ENCODE assay signal across 9 cellular contexts in genomic region chr14:23154876-23155587, GRCh38. TPM values are rescaled to one million over a fixed set of nuclear protein-coding genes. Genes with fewer than 3 reads are reported as not detected.
DNase-seq lines count a peak whose midpoint lies in the region; ATAC-seq and TF ChIP-seq lines count a peak whose summit lies in the region.
"Had no signal": no experiment of that assay in that cellular context is flagged by ENCODE, and none has a peak within 500 bp of the region (broad histone marks: within the 10 kb centered on the region; RNA-seq: fewer than 3 reads in every experiment).

No MANE protein-coding gene starts in this region.

- H3K4me1 Mint-ChIP-seq in dendritic cell treated with granulocyte-macrophage colony-stimulating factor and Interleukin-4, amounts not matched to agents 40 ng/mL and 50 ng/mL, for 4 days (ENCODE audit: low read depth) = peaks cover 78% of the 10 kb centered on the region

- H3K36me3 ChIP-seq in MG63 = no peaks in the 10 kb centered on the region
- H3K36me3 ChIP-seq in thoracic aorta = no peaks in the 10 kb centered on the region

- TF ChIP-seq CTCF in lower leg skin (IDR thresholded peaks at IDR 0.05) (no peak), thoracic aorta (IDR thresholded peaks at IDR 0.05) (no peak)

- no peak for TF ChIP-seq POLR2A in lower leg skin (IDR thresholded peaks at IDR 0.05)

- no peaks in the 10 kb centered on the region for H3K27me3 Mint-ChIP-seq in dendritic cell treated with granulocyte-macrophage colony-stimulating factor and Interleukin-4, amounts not matched to agents 40 ng/mL and 50 ng/mL, for 4 days

- peaks cover 17 to 45% of the 10 kb centered on the region in 2 donors for H3K4me1 ChIP-seq in thoracic aorta (ENCODE audit: control insufficient read depth in 1 of 2, low read depth in 2 of 2)

- peak; percentile 70 for DNase-seq in Ammon's horn (ENCODE audit: low spot score)
- peak; percentile 91 for DNase-seq in MG63
- peak; percentile 90 to 95 for DNase-seq in lower leg skin (ENCODE audit: low spot score in 2 of 2)
- DNase-seq in thoracic aorta (ENCODE audit: low spot score) = peak; percentile 75
- no peak for DNase-seq in SKM-1 treated with dmso at 0.1 percent for 144 hours (lab: John Stamatoyannopoulos, UW; ENCODE audit: unreplicated experiment)

- H3K27ac Mint-ChIP-seq in dendritic cell treated with granulocyte-macrophage colony-stimulating factor and Interleukin-4, amounts not matched to agents 40 ng/mL and 50 ng/mL, for 4 days = peak overlapping the region; percentile 91

- intact Hi-C loops in dendritic cell treated with granulocyte-macrophage colony-stimulating factor and Interleukin-4, amounts not matched to agents 40 ng/mL and 50 ng/mL, for 4 days (cut with micrococcal nuclease) = loop anchor here (2.0 kb wide), 2 partner anchors 26 to 34 kb away; no protein-coding TSS in a partner anchor
- intact Hi-C loops in lower leg skin (cut with DNase I; ENCODE audit: low total_unique reads) = no loop called here

- H3K4me3 Mint-ChIP-seq in dendritic cell treated with granulocyte-macrophage colony-stimulating factor and Interleukin-4, amounts not matched to agents 40 ng/mL and 50 ng/mL, for 4 days = peak overlapping the region; percentile 63

- H3K36me3 Mint-ChIP-seq in dendritic cell treated with granulocyte-macrophage colony-stimulating factor and Interleukin-4, amounts not matched to agents 40 ng/mL and 50 ng/mL, for 4 days (ENCODE audit: low read depth) = peaks cover 89% of the 10 kb centered on the region

- ATAC-seq in thoracic aorta (ENCODE audit: insufficient number of reproducible peaks, low FRiP score, low read depth) (peak; percentile 67), GM19452 (IDR thresholded peaks at IDR 0.05; ENCODE audit: unreplicated experiment) (no peak)
- ATAC-seq in activated CD4-positive, CD25-positive, alpha-beta regulatory T cell treated with anti-CD3 and anti-CD28 coated beads, Interleukin-2, amount 50 U/mL, for 24 hours = no peak

- H3K9me3 ChIP-seq in MG63 = no peaks in the 10 kb centered on the region
- no peaks in the 10 kb centered on the region for H3K9me3 ChIP-seq in thoracic aorta

- H3K4me3 ChIP-seq in MG63 (no peak overlapping the region), lower leg skin (ENCODE audit: low read depth, poor library complexity, severe bottlenecking) (no peak overlapping the region), thoracic aorta (peak overlapping the region; percentile 67)

- H3K27ac ChIP-seq in thoracic aorta = peak overlapping the region; percentile 91 to 93

- H3K9me3 Mint-ChIP-seq in dendritic cell treated with granulocyte-macrophage colony-stimulating factor and Interleukin-4, amounts not matched to agents 40 ng/mL and 50 ng/mL, for 4 days = no peaks in the 10 kb centered on the region

- H3K27me3 ChIP-seq in MG63 (no peaks in the 10 kb centered on the region), thoracic aorta (replicated peaks; ENCODE audit: insufficient read depth) (no peaks in the 10 kb centered on the region)

- 19% methylated on average over 12 of the region's 12 CpGs for WGBS in lower leg skin, 2 donors

RNA-seq across cellular contexts. Expression of gene SLC7A8, which starts 28.4 kb away (rescaled TPM):
- total RNA-seq in MG63 (2014; rRNA removed; shearing (Covaris generic); ENCODE audit: low replicate concordance) = 0.13 and 8.4 TPM in 2 replicates
- 10 to 100 TPM; 32.4 to 67.4 (median 42.9) TPM for total RNA-seq in lower leg skin
- 10 to 100 TPM; 18.4 to 28.0 TPM for total RNA-seq in thoracic aorta

RNA-seq across cellular contexts. Expression of gene CEBPE, which starts 36.0 kb away (rescaled TPM):
- not detected in 2 replicates for total RNA-seq in MG63 (2014; rRNA removed; shearing (Covaris generic); ENCODE audit: low replicate concordance)
- not detected for total RNA-seq in lower leg skin
- total RNA-seq in thoracic aorta = not detected
- total RNA-seq: glomerular endothelial cell had no signal

RNA-seq across cellular contexts. Expression of gene CIROP, which starts 50.2 kb away (rescaled TPM):
- not detected in 2 replicates for total RNA-seq in MG63 (2014; rRNA removed; shearing (Covaris generic); ENCODE audit: low replicate concordance)
- not detected for total RNA-seq in lower leg skin
- 1 to 10 TPM in 1 of 2 donors, not detected in 1; 1.1 TPM for total RNA-seq in thoracic aorta
- total RNA-seq: glomerular endothelial cell had no signal

RNA-seq across cellular contexts. Expression of gene C14orf119, which starts 59.7 kb away (rescaled TPM):
- total RNA-seq in MG63 (2014; rRNA removed; shearing (Covaris generic); ENCODE audit: low replicate concordance) = 9.6 and 22.8 TPM in 2 replicates
- total RNA-seq in lower leg skin = 10 to 100 TPM; 14.5 to 29.8 (median 19.7) TPM
- total RNA-seq in thoracic aorta = 10 to 100 TPM; 18.0 to 18.4 TPM
